In the genomic region with DNA sequence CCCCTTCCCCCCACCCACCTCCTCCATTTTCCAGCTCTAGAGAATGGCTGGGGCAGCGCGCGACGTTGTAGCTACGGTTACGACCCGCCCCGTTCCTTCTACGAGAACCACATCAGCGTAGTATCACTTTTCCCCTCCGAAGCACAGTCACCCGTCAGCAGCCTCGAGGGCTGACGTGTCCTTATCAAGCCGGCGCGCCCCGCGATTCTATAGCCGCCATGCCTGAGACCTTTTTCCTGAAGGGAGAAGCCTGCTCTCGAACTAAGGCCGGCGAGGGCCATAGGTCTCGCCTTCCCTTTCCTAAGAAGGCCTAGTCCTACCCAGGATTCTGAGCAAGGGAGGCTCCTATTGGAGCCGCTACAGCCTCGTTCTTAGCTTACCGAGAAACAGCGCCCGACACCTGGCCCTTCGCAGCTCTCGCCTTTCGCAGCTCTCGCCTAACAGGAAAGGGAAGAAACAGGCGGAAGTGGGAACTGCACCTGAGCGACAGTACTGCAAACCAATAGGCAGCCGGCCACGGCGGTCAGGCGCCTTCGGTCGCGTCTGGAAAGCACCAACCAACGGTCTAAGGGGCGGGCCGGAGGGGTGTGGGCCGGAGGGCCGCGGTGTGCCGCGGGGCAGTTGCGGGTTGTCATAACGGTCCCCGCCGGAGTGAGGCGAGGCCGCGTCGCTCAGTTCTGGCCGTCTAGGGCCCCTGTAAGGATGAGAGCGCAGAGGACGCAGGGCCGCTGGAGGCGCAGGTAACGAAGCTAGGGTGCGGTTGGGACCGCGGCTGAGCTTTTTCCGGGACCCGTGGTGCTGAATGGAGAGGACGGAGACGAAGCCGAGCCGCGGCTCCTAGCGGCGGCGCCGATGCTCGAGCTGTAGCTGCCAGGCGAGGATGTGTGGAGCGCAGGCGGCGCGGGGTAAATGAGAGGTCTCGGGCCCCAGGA, we compare ENCODE assay signal across 1 cellular context.
TF ChIP-seq lines count a peak whose summit lies in the region.

Gene MGAT2, plus strand, starts transcription at position 618 of the 932 bp plus-strand sequence. CDS start 470 bp downstream, outside the sequence.
Gene RPL36AL, minus strand, starts transcription at position 445 of the 932 bp plus-strand sequence. CDS start 1,522 bp downstream, outside the sequence.

TF ChIP-seq in HepG2, 621 proteins besides CTCF, POLR2A, EP300 and RAD21 (continued from another document):
- no peak; the same call in 1 of the 2 replicates for TF ChIP-seq ARHGAP35 (CRISPR knock-in tag; IDR thresholded peaks at IDR 0.05; ENCODE audit: borderline replicate concordance)
- TF ChIP-seq NCOA1 (CRISPR knock-in tag; IDR thresholded peaks at IDR 0.05), result no peak
- peak; percentile 69; the same call in 1 of the 2 replicates for TF ChIP-seq ZNF205 (CRISPR knock-in tag; IDR thresholded peaks at IDR 0.05)
- TF ChIP-seq MYC (CRISPR knock-in tag; IDR thresholded peaks at IDR 0.05; ENCODE audit: borderline replicate concordance), result peak; percentile 67
- TF ChIP-seq, protein P1, sequence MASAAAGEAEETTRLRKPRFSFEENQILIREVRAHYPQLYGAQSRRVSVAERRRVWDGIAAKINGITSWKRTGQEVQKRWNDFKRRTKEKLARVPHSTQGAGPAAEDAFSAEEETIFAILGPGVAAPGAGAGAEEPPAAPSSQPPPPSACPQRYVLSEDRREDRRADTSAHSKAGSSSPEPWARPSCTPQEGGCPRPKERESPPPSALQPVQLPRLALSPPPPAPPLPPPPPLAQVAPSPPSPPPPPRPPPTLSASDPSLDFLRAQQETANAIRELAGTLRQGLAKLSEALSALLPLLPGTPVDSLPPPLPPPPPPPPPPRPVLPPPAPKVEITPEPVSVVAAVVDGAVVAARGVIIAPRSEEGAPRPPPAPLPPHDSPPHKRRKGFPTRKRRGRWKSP (CRISPR knock-in tag; IDR thresholded peaks at IDR 0.05), result peak; percentile 73; the same call in 1 of the 2 replicates
- 0 out of 2 replicates have a peak, but pooled peaks have one; percentile 37 for TF ChIP-seq CHCHD3 (CRISPR knock-in tag; IDR thresholded peaks at IDR 0.05)
- no peak for TF ChIP-seq ZNF460 (CRISPR knock-in tag; IDR thresholded peaks at IDR 0.05; ENCODE audit: borderline replicate concordance)
- TF ChIP-seq TEAD3 (CRISPR knock-in tag; optimal IDR thresholded peaks at IDR 0.05; ENCODE audit: borderline replicate concordance), result peak; percentile 7
- TF ChIP-seq ZBTB42 (CRISPR knock-in tag; IDR thresholded peaks at IDR 0.05), result 0 out of 2 replicates have a peak, but pooled peaks have one; percentile 32
- TF ChIP-seq NCOA2 (CRISPR knock-in tag; IDR thresholded peaks at IDR 0.05), result no peak
- TF ChIP-seq ZNF891 (CRISPR knock-in tag; IDR thresholded peaks at IDR 0.05), result no peak
- TF ChIP-seq ZNF749 (CRISPR knock-in tag; IDR thresholded peaks at IDR 0.05; ENCODE audit: borderline replicate concordance), result no peak
- TF ChIP-seq, protein P2, sequence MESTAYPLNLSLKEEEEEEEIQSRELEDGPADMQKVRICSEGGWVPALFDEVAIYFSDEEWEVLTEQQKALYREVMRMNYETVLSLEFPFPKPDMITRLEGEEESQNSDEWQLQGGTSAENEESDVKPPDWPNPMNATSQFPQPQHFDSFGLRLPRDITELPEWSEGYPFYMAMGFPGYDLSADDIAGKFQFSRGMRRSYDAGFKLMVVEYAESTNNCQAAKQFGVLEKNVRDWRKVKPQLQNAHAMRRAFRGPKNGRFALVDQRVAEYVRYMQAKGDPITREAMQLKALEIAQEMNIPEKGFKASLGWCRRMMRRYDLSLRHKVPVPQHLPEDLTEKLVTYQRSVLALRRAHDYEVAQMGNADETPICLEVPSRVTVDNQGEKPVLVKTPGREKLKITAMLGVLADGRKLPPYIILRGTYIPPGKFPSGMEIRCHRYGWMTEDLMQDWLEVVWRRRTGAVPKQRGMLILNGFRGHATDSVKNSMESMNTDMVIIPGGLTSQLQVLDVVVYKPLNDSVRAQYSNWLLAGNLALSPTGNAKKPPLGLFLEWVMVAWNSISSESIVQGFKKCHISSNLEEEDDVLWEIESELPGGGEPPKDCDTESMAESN (CRISPR knock-in tag; conservative IDR thresholded peaks at IDR 0.05), result peak; percentile 56; the same call in 1 of the 2 replicates
- peak; percentile 45; the same call in 1 of the 2 replicates for TF ChIP-seq GMEB1 (CRISPR knock-in tag; IDR thresholded peaks at IDR 0.05; ENCODE audit: borderline replicate concordance)
- TF ChIP-seq GABPA (IDR thresholded peaks at IDR 0.05; ENCODE audit: low read depth, low read length), result peak; percentile 85
- peak; percentile 95 for TF ChIP-seq GABPA (CRISPR knock-in tag; IDR thresholded peaks at IDR 0.05; ENCODE audit: low read depth)
- TF ChIP-seq U2AF1 (optimal IDR thresholded peaks at IDR 0.05; ENCODE audit: low read depth, low read length), result no peak
- TF ChIP-seq XRCC5 (optimal IDR thresholded peaks at IDR 0.05; ENCODE audit: low read length), result peak; percentile 40
- peak; percentile 78; the same call in 1 of the 2 replicates for TF ChIP-seq DR1 (CRISPR knock-in tag; IDR thresholded peaks at IDR 0.05)
- peak; percentile 19; the same call in 1 of the 2 replicates for TF ChIP-seq ZSCAN20 (CRISPR knock-in tag; IDR thresholded peaks at IDR 0.05; ENCODE audit: borderline replicate concordance)
- TF ChIP-seq MAFG (CRISPR knock-in tag; IDR thresholded peaks at IDR 0.05), result no peak
- TF ChIP-seq NFKB2 (CRISPR knock-in tag; IDR thresholded peaks at IDR 0.05; ENCODE audit: borderline replicate concordance), result peak; percentile 74; the same call in 1 of the 2 replicates
- TF ChIP-seq POLR2AphosphoS5 (IDR thresholded peaks at IDR 0.05; ENCODE audit: low read depth, low read length), result peak; percentile 97
- 0 out of 2 replicates have a peak, but pooled peaks have one; percentile 20 for TF ChIP-seq ZNF704 (CRISPR knock-in tag; IDR thresholded peaks at IDR 0.05; ENCODE audit: borderline replicate concordance)
- peak; percentile 37; the same call in 1 of the 2 replicates for TF ChIP-seq ETV5 (CRISPR knock-in tag; IDR thresholded peaks at IDR 0.05; ENCODE audit: borderline replicate concordance)
- TF ChIP-seq, protein P3, sequence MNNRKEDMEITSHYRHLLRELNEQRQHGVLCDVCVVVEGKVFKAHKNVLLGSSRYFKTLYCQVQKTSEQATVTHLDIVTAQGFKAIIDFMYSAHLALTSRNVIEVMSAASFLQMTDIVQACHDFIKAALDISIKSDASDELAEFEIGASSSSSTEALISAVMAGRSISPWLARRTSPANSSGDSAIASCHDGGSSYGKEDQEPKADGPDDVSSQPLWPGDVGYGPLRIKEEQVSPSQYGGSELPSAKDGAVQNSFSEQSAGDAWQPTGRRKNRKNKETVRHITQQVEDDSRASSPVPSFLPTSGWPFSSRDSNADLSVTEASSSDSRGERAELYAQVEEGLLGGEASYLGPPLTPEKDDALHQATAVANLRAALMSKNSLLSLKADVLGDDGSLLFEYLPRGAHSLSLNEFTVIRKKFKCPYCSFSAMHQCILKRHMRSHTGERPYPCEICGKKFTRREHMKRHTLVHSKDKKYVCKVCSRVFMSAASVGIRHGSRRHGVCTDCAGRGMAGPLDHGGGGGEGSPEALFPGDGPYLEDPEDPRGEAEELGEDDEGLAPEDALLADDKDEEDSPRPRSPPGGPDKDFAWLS (CRISPR knock-in tag; IDR thresholded peaks at IDR 0.05; ENCODE audit: borderline replicate concordance), result no peak
- 0 out of 2 replicates have a peak, but pooled peaks have one; percentile 22 for TF ChIP-seq ISL2 (CRISPR knock-in tag; IDR thresholded peaks at IDR 0.05)
- TF ChIP-seq FOXP4 (CRISPR knock-in tag; IDR thresholded peaks at IDR 0.05), result 0 out of 2 replicates have a peak, but pooled peaks have one; percentile 35
- TF ChIP-seq ZNF740 (CRISPR knock-in tag; IDR thresholded peaks at IDR 0.05), result no peak
- no peak; the same call in 1 of the 2 replicates for TF ChIP-seq DMTF1 (CRISPR knock-in tag; IDR thresholded peaks at IDR 0.05)
- TF ChIP-seq CSRNP1 (CRISPR knock-in tag; IDR thresholded peaks at IDR 0.05), result peak; percentile 81
- peak; percentile 19; the same call in 1 of the 2 replicates for TF ChIP-seq ZNF264 (CRISPR knock-in tag; IDR thresholded peaks at IDR 0.05)
- peak; percentile 11; the same call in 1 of the 2 replicates for TF ChIP-seq FOXK1 (CRISPR knock-in tag; IDR thresholded peaks at IDR 0.05; ENCODE audit: borderline replicate concordance, low read depth)
- TF ChIP-seq FOXA1 (IDR thresholded peaks at IDR 0.05), result no peak
- TF ChIP-seq FOXA1 (CRISPR knock-in tag; IDR thresholded peaks at IDR 0.05), result peak; percentile 3; the same call in 1 of the 2 replicates
- peak; percentile 72 for TF ChIP-seq MED1 (CRISPR knock-in tag; IDR thresholded peaks at IDR 0.05)
TF ChIP-seq in HepG2: peak in this region for 247.
